In the genomic region with DNA sequence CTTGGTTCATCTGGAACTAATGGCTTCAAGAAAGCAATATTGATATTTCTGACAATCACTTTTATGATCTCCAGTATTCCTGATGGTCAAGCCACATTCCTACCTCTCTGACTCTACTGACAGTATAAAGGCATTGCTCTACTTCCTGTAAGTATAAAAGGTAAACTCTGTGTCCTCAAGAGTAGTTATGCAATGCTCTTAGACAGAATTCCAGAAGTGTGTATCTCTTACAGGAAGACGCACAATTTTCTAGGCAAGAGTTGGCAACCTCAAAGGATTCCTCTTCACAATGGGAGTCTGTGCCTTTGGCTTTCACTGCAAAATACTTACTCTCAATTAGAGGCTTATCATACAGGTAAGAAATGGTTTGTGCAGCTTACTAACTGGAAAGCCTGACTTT, we compare ENCODE assay signal across 21 cellular contexts.
DNase-seq lines count a peak whose midpoint lies in the region; ATAC-seq, FAIRE-seq and TF ChIP-seq lines count a peak whose summit lies in the region.
"Had no signal": no experiment of that assay in that cellular context is flagged by ENCODE, and none has a peak within 500 bp of the region (broad histone marks: within the 10 kb centered on the region; RNA-seq: fewer than 3 reads in every experiment).

No MANE protein-coding gene starts in this region.

- TF ChIP-seq POLR2A in H54 (IDR thresholded peaks at IDR 0.05; ENCODE audit: low read depth, low read length), result no peak
- no peak for TF ChIP-seq POLR2A in tibial nerve (IDR thresholded peaks at IDR 0.05)

- intact Hi-C loops in mammary epithelial cell (cut with micrococcal nuclease), result no loop called here
- intact Hi-C loops in upper lobe of right lung (cut with DNase I), result no loop called here

- H3K9ac ChIP-seq in mammary epithelial cell (ENCODE audit: insufficient read depth, low read length), result no peak overlapping the region

- DNase-seq in mammary epithelial cell (peak; percentile 75), iris pigment epithelial cell (ENCODE audit: low read depth) (peak; percentile 66), upper lobe of right lung (no peak), KBM-7 (no peak), H54 (ENCODE audit: insufficient read length, low spot score) (no peak), tibial nerve (ENCODE audit: low spot score in 2 of 2) (no peak)
- DNase-seq: activated CD4-positive, alpha-beta T cell treated with anti-CD3 and anti-CD28 coated beads, Interleukin-2, amount 10 ng/mL, durations not matched to agents 7 days and 5 days; AML-193; CD8-positive, alpha-beta memory T cell; DMS79; H7; NCI-H1436 treated with DMSO at 0.1 percent for 48 hours; NCI-H2171; NCI-H748 treated with DMSO at 0.1 percent for 48 hours; psoas muscle; SHP77 treated with DMSO at 0.1 percent for 48 hours; stimulated activated naive CD4-positive, alpha-beta T cell; tibial artery had no signal

- H3K36me3 ChIP-seq in mammary epithelial cell (ENCODE audit: insufficient read depth, low read length) (peaks cover 3% of the 10 kb centered on the region), upper lobe of right lung (peaks cover 10% of the 10 kb centered on the region), tibial nerve (peaks cover 0 to 25% (median 0%) of the 10 kb centered on the region in 3 donors)

- H2AFZ ChIP-seq in mammary epithelial cell (ENCODE audit: low read depth, low read length), result no peak overlapping the region

- peak; percentile 59 for ATAC-seq in upper lobe of right lung
- ATAC-seq: left lobe of liver had no signal

- H3K27me3 ChIP-seq in mammary epithelial cell (ENCODE audit: insufficient read depth, low read length) (no peaks in the 10 kb centered on the region), upper lobe of right lung (no peaks in the 10 kb centered on the region), tibial nerve (no peaks in the 10 kb centered on the region)
- H3K27me3 ChIP-seq: tibial artery had no signal

- WGBS in mammary epithelial cell (ENCODE audit: low coverage, missing lambda C conversion rate), result 0% methylated on average over 1 of the region's 1 CpG
- 72 to 74% methylated on average over 1 of the region's 1 CpG for WGBS in tibial nerve, 2 donors

- peaks cover 25% of the 10 kb centered on the region for H3K4me1 ChIP-seq in mammary epithelial cell (ENCODE audit: insufficient read depth, low read length)
- peaks cover 7% of the 10 kb centered on the region for H3K4me1 ChIP-seq in upper lobe of right lung
- peaks cover 0 to 4% (median 3%) of the 10 kb centered on the region in 4 donors for H3K4me1 ChIP-seq in tibial nerve
- H3K4me1 ChIP-seq: psoas muscle, tibial artery had no signal

- H3K4me2 ChIP-seq in mammary epithelial cell (ENCODE audit: insufficient read depth, low read depth, low read length), result peak overlapping the region; percentile 16

- no TSS peak for BruUV-seq in mammary epithelial cell (replicated peaks; lab: Mats Ljungman, UMichigan)

- TF ChIP-seq RAD21 in Ishikawa (IDR thresholded peaks at IDR 0.05; ENCODE audit: low read depth), result no peak

- H3K9me3 ChIP-seq in mammary epithelial cell (replicated peaks; ENCODE audit: insufficient read depth, low read length) (no peaks in the 10 kb centered on the region), upper lobe of right lung (no peaks in the 10 kb centered on the region), tibial nerve (no peaks in the 10 kb centered on the region)
- H3K9me3 ChIP-seq: psoas muscle, tibial artery had no signal

- H3K4me3 ChIP-seq in mammary epithelial cell (replicated peaks in 1 of 3; ENCODE audit: insufficient read depth in 1 of 3, low read depth in 2 of 3, low read length in 3 of 3) (no peak overlapping the region), upper lobe of right lung (no peak overlapping the region), tibial nerve (no peak overlapping the region)
- H3K4me3 ChIP-seq: psoas muscle, skin epidermis, tibial artery had no signal

- H4K20me1 ChIP-seq in mammary epithelial cell (ENCODE audit: insufficient read depth, low read length), result no peaks in the 10 kb centered on the region

- in situ Hi-C loops in mammary epithelial cell (cut with MboI; ENCODE audit: low sequenced_read_pairs in 2 of 2) (no loop called here), KBM-7 (cut with MboI; ENCODE audit: low pct_unique_long_range_greater_than_20kb, low sequenced_read_pairs) (loop anchor here (25.0 kb wide), 2 partner anchors 383 to 658 kb away; no protein-coding TSS in a partner anchor)

- TF ChIP-seq EP300 in Ishikawa (IDR thresholded peaks at IDR 0.05; ENCODE audit: borderline replicate concordance), result no peak
- TF ChIP-seq EP300 in tibial nerve (IDR thresholded peaks at IDR 0.05), result no peak

- TF ChIP-seq CTCF in mammary epithelial cell (conservative IDR thresholded peaks at IDR 0.05 in 1 of 2, IDR thresholded peaks at IDR 0.05 in 1 of 2; ENCODE audit: extremely low read depth in 1 of 2, insufficient read depth in 1 of 2, low read depth in 1 of 2, low read length in 2 of 2), result no peak
- TF ChIP-seq CTCF in upper lobe of right lung (IDR thresholded peaks at IDR 0.05), result no peak
- no peak for TF ChIP-seq CTCF in tibial nerve (IDR thresholded peaks at IDR 0.05)

- H3K79me2 ChIP-seq in mammary epithelial cell (ENCODE audit: insufficient read depth, low read length), result no peaks in the 10 kb centered on the region

- CTCF ChIA-PET in mammary epithelial cell (lab: Charles Lee; ENCODE audit: low non-redundant PET), result no interaction called here

- dilution Hi-C loops in mammary epithelial cell (cut with HindIII; ENCODE audit: low sequenced_read_pairs), result no loop called here

- no peak overlapping the region for H3K27ac ChIP-seq in mammary epithelial cell (ENCODE audit: insufficient read depth, low read depth, low read length)
- no peak overlapping the region for H3K27ac ChIP-seq in upper lobe of right lung
- H3K27ac ChIP-seq in tibial nerve, result no peak overlapping the region
- H3K27ac ChIP-seq: psoas muscle, skin epidermis, tibial artery had no signal

- no peak for FAIRE-seq in H54 (lab: Jason Lieb, UNC)

TF ChIP-seq in Ishikawa, 13 proteins besides CTCF, POLR2A, EP300 and RAD21:
- TF ChIP-seq TCF12 (IDR thresholded peaks at IDR 0.05; ENCODE audit: low read depth) (no peak), CEBPB (IDR thresholded peaks at IDR 0.05) (0 out of 2 replicates have a peak, but pooled peaks have one; percentile 23)

Comparison
In these comparisons a context has a peak if more than half of its experiments do, and no peak if none do; other contexts are left out.
1. DNase-seq: peak in mammary epithelial cell (single experiment) and iris pigment epithelial cell (single experiment); none in upper lobe of right lung (single experiment), KBM-7 (single experiment), H54 (single experiment) and tibial nerve (0 of 2).